In the genomic region with DNA sequence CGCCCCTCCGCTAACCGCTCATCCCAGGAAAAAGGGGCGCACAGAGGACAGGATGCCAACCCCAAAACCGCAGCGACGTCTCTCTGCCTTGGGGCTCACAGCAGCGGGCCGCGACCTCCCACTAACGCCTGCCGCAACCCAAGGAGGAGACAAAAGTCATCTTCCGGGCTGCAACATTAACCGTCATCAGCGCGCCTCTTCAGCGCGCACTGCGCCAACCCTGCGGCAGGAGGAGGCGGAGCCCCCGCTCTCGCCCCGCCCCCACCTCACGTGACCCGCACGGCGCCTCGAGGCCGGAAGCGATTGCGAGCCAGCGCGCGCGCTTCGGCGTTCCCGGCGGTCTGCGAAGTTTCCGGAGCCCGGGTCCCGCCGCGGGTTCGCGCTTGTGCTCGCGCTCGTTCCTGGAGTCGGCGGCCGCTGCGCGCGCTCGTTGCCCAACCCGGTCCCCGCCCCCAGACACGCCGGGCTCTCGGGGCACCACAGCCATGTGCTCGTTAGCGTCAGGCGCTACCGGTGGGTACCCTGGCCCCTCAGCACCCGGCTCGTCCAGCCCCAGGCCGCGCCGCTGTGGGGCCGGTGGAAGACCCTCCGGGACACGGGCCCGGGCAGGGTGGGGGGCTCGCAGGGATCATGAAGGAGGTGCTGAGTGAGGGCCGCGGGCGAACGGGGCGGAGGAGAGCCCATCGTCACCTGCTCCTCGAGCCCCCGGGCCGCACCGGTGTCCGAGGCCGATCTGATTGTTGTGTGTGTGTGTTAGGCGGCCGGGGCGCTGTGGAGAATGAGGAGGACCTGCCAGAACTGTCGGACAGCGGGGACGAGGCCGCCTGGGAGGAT, we compare ENCODE assay signal across 8 cellular contexts. TPM values are rescaled to one million over a fixed set of nuclear protein-coding genes. Genes with fewer than 3 reads are reported as not detected.
DNase-seq lines count a peak whose midpoint lies in the region; ATAC-seq, FAIRE-seq and TF ChIP-seq lines count a peak whose summit lies in the region.

PRMT3 (plus strand) TSS at position 455 of the 834 bp plus-strand sequence; CDS start at position 486, 31 bp downstream.

- ATAC-seq in GM23338 = peak; percentile 86
- peak; percentile 89 to 90 for ATAC-seq in activated T-cell treated with anti-CD3 and anti-CD28 coated beads, Interleukin-2, amount 50 U/mL, for 72 hours (replicated peaks in 1 of 2)

- TF ChIP-seq CTCF in GM23338 (conservative IDR thresholded peaks at IDR 0.05; ENCODE audit: low read depth in 2 of 2) = peak in 1 of 2 experiments; percentile 97; a peak in 2 of 4 replicates
- peak in 2 of 3 experiments; percentile 40 to 96 for TF ChIP-seq CTCF in esophagus muscularis mucosa (IDR thresholded peaks at IDR 0.05)

- peak within 1 kb of the TSS; percentile 99 for H3K4me3 Mint-ChIP-seq in GM23338
- peak within 1 kb of the TSS; percentile 93 to 94 for H3K4me3 Mint-ChIP-seq in activated T-cell treated with anti-CD3 and anti-CD28 coated beads, Interleukin-2, amount 50 U/mL, for 72 hours

- peaks cover 8% of the 10 kb centered on the region for H3K79me2 ChIP-seq in GM23338 (replicated peaks; ENCODE audit: insufficient read depth)

- H3K27me3 ChIP-seq in GM23338 (ENCODE audit: insufficient read depth) (no peaks in the 10 kb centered on the region), esophagus muscularis mucosa (peaks cover 0 to 4% (median 0%) of the 10 kb centered on the region in 4 donors)

- no peak for TF ChIP-seq POLR2A in esophagus muscularis mucosa (IDR thresholded peaks at IDR 0.05; ENCODE audit: low read depth)

- peak within 1 kb of the TSS; percentile 88 for H3K4me2 ChIP-seq in GM23338

- no CpG with 5 or more reads among the region's 96 CpGs for WGBS in esophagus muscularis mucosa

- H2AFZ ChIP-seq in GM23338 = peak within 1 kb of the TSS; percentile 95

- no peak for FAIRE-seq in RCC 7860 (lab: Jason Lieb, UNC)

- no peak for TF ChIP-seq EP300 in esophagus muscularis mucosa (IDR thresholded peaks at IDR 0.05)

- no peaks in the 10 kb centered on the region for H3K9me2 ChIP-seq in GM23338 (ENCODE audit: insufficient read depth)

- peak within 1 kb of the TSS; percentile 100 for H3K27ac Mint-ChIP-seq in GM23338
- peak within 1 kb of the TSS; percentile 99 for H3K27ac Mint-ChIP-seq in activated T-cell treated with anti-CD3 and anti-CD28 coated beads, Interleukin-2, amount 50 U/mL, for 72 hours

- H3K36me3 ChIP-seq in GM23338 (ENCODE audit: insufficient read depth) = no peaks in the 10 kb centered on the region
- H3K36me3 ChIP-seq in esophagus muscularis mucosa = peaks cover 9 to 36% (median 19%) of the 10 kb centered on the region in 4 donors

- H3K36me3 Mint-ChIP-seq in GM23338 (ENCODE audit: low read depth) = peaks cover 8% of the 10 kb centered on the region
- peaks cover 6 to 8% of the 10 kb centered on the region in 2 donors for H3K36me3 Mint-ChIP-seq in activated T-cell treated with anti-CD3 and anti-CD28 coated beads, Interleukin-2, amount 50 U/mL, for 72 hours (ENCODE audit: insufficient read depth in 2 of 2)

- H3K9me3 Mint-ChIP-seq in GM23338 = no peaks in the 10 kb centered on the region; the same call in 2 of the 3 replicates
- no peaks in the 10 kb centered on the region for H3K9me3 Mint-ChIP-seq in activated T-cell treated with anti-CD3 and anti-CD28 coated beads, Interleukin-2, amount 50 U/mL, for 72 hours

- H3K4me1 ChIP-seq in GM23338 (ENCODE audit: insufficient read depth) (peaks cover 7% of the 10 kb centered on the region; the same call in 1 of the 2 replicates), esophagus muscularis mucosa (peaks cover 15 to 27% (median 21%) of the 10 kb centered on the region in 4 donors)

- H3F3A ChIP-seq in GM23338 (replicated peaks; ENCODE audit: low read depth) = no peaks in the 10 kb centered on the region

- H3K4me3 ChIP-seq in GM23338 (peak within 1 kb of the TSS; percentile 94), esophagus muscularis mucosa (peak within 1 kb of the TSS; percentile 89 to 99 (median 96))

- H3K27ac ChIP-seq in GM23338 (ENCODE audit: low read depth) (peak within 1 kb of the TSS; percentile 97), esophagus muscularis mucosa (replicated peaks in 1 of 4) (peak within 1 kb of the TSS; percentile 86 to 95 (median 93))

- intact Hi-C loops in esophagus muscularis mucosa (cut with DNase I) = loop anchor here (2.0 to 10.0 kb wide), 2 partner anchors 25 to 217 kb away; partner anchors contain the start of gene HTATIP2

- DNase-seq in Daoy (ENCODE audit: low read depth) = peak; percentile 97
- DNase-seq in GM23338 (ENCODE audit: low spot score) = peak; percentile 97
- DNase-seq in Kasumi-1 (lab: John Stamatoyannopoulos, UW) = peak; percentile 97 to 98
- DNase-seq in RCC 7860 (ENCODE audit: low spot score) = peak; percentile 78
- DNase-seq in activated T-cell treated with anti-CD3 and anti-CD28 coated beads, Interleukin-2, amount 50 U/mL, for 72 hours = peak; percentile 97 to 99
- DNase-seq in esophagus muscularis mucosa (ENCODE audit: extremely low spot score) = peak; percentile 99
- peak; percentile 95 for DNase-seq in myocyte (ENCODE audit: low read depth)
- DNase-seq in stimulated activated CD8-positive, alpha-beta memory T cell treated with anti-CD3 and anti-CD28 coated beads, Interleukin-7, amount 100 ng/mL, for 4 hours (ENCODE audit: low read depth in 2 of 2) = peak; percentile 93 to 98

- H3K4me1 Mint-ChIP-seq in GM23338 = peaks cover 8% of the 10 kb centered on the region; the same call in 2 of the 3 replicates
- H3K4me1 Mint-ChIP-seq in activated T-cell treated with anti-CD3 and anti-CD28 coated beads, Interleukin-2, amount 50 U/mL, for 72 hours (ENCODE audit: low read depth) = peaks cover 25% of the 10 kb centered on the region

- peaks cover 11% of the 10 kb centered on the region for H3K27me3 Mint-ChIP-seq in GM23338 (ENCODE audit: insufficient read depth, low read depth, poor library complexity)
- H3K27me3 Mint-ChIP-seq in activated T-cell treated with anti-CD3 and anti-CD28 coated beads, Interleukin-2, amount 50 U/mL, for 72 hours (ENCODE audit: low read depth) = no peaks in the 10 kb centered on the region

- H3K9me3 ChIP-seq in esophagus muscularis mucosa = no peaks in the 10 kb centered on the region

- no peaks in the 10 kb centered on the region for H4K20me1 ChIP-seq in GM23338 (replicated peaks; ENCODE audit: insufficient read depth)

TF ChIP-seq in GM23338, 12 proteins besides CTCF, POLR2A, EP300 and RAD21 (continues in another document):
- TF ChIP-seq ZNF114 (CRISPR knock-in tag; IDR thresholded peaks at IDR 0.05) (no peak), POLR2AphosphoS5 (IDR thresholded peaks at IDR 0.05; ENCODE audit: low read depth) (peak; percentile 80), EZH2phosphoT487 (IDR thresholded peaks at IDR 0.05; ENCODE audit: unreplicated experiment) (no peak), ETS1 (IDR thresholded peaks at IDR 0.05) (0 out of 2 replicates have a peak, but pooled peaks have one; percentile 6), ZNF331 (CRISPR knock-in tag; IDR thresholded peaks at IDR 0.05; ENCODE audit: low read depth) (no peak), STAT1 (IDR thresholded peaks at IDR 0.05; ENCODE audit: unreplicated experiment) (no peak), CREB1 (CRISPR knock-in tag; IDR thresholded peaks at IDR 0.05; ENCODE audit: low read depth) (peak; percentile 95), REST (IDR thresholded peaks at IDR 0.05; ENCODE audit: unreplicated experiment) (no peak), JUNB (IDR thresholded peaks at IDR 0.05; ENCODE audit: unreplicated experiment) (no peak), EZH2 (IDR thresholded peaks at IDR 0.05; ENCODE audit: low read depth, unreplicated experiment) (no peak), NANOG (IDR thresholded peaks at IDR 0.05; ENCODE audit: borderline replicate concordance) (no peak)

RNA-seq across cellular contexts. Expression of gene PRMT3, which starts in this region (rescaled TPM):
- 28.3 and 36.4 TPM in 2 replicates for total RNA-seq in Daoy (2014; rRNA removed; shearing (Covaris generic))
- total RNA-seq in GM23338 (2014; rRNA removed; shearing (Covaris generic)) = 31.8 and 35.0 TPM in 2 replicates
- polyA plus RNA-seq in GM23338 (2016; fragmentation: Nextera tagmentation; extraction: Ambion mirVana) = 19.0 and 19.1 TPM in 2 replicates
- 10 to 100 TPM; 28.8 to 35.5 TPM for total RNA-seq in activated T-cell treated with anti-CD3 and anti-CD28 coated beads, Interleukin-2, amount 50 U/mL, for 72 hours
- total RNA-seq in esophagus muscularis mucosa (10 to 100 TPM; 11.3 to 19.9 (median 16.1) TPM), myocyte (18.6 and 27.1 TPM in 2 replicates)
- polyA plus RNA-seq in myocyte (2012) = 7.3 TPM

Comparison
In these comparisons a context has a peak if more than half of its experiments do, and no peak if none do; other contexts are left out.
1. Peak in every context shown above with its lines: DNase-seq, ATAC-seq, H3K4me3 ChIP-seq and H3K27ac ChIP-seq.